In genomic region chr6:140636237-140636636, GRCh38 we compare ENCODE assay signal across 1 cellular context.
TF ChIP-seq lines count a peak whose summit lies in the region.

No MANE protein-coding gene starts in this region.

TF ChIP-seq in GM23338, 12 proteins besides CTCF, POLR2A, EP300 and RAD21 (continued from another document):
- TF ChIP-seq ZNF462 (CRISPR knock-in tag; IDR thresholded peaks at IDR 0.05) (no peak), ZNF114 (CRISPR knock-in tag; IDR thresholded peaks at IDR 0.05) (no peak), ETS1 (IDR thresholded peaks at IDR 0.05) (no peak), EZH2 (IDR thresholded peaks at IDR 0.05; ENCODE audit: low read depth, unreplicated experiment) (no peak), STAT1 (IDR thresholded peaks at IDR 0.05; ENCODE audit: unreplicated experiment) (no peak), NANOG (IDR thresholded peaks at IDR 0.05; ENCODE audit: borderline replicate concordance) (no peak), POLR2AphosphoS5 (IDR thresholded peaks at IDR 0.05; ENCODE audit: low read depth) (no peak), JUNB (IDR thresholded peaks at IDR 0.05; ENCODE audit: unreplicated experiment) (no peak)
TF ChIP-seq in GM23338: peak in this region for 0.
